In genomic region chr21:28826569-28826968, GRCh38 we compare ENCODE assay signal across 23 cellular contexts.
DNase-seq lines count a peak whose midpoint lies in the region; ATAC-seq and TF ChIP-seq lines count a peak whose summit lies in the region.
"Had no signal": no experiment of that assay in that cellular context is flagged by ENCODE, and none has a peak within 500 bp of the region (broad histone marks: within the 10 kb centered on the region; RNA-seq: fewer than 3 reads in every experiment).

No MANE protein-coding gene starts in this region.

- TF ChIP-seq EP300 in esophagus muscularis mucosa (IDR thresholded peaks at IDR 0.05): no peak

- H3K9me3 ChIP-seq in cardiac muscle cell (ENCODE audit: low read depth): no peaks in the 10 kb centered on the region
- no peaks in the 10 kb centered on the region for H3K9me3 ChIP-seq in esophagus muscularis mucosa
- H3K9me3 ChIP-seq in hepatocyte (ENCODE audit: low read depth): no peaks in the 10 kb centered on the region
- H3K9me3 ChIP-seq in smooth muscle cell (replicated peaks; ENCODE audit: low read depth): no peaks in the 10 kb centered on the region
- H3K9me3 ChIP-seq: A549 had no signal

- H3K4me3 ChIP-seq in cardiac muscle cell (no peak overlapping the region), esophagus muscularis mucosa (no peak overlapping the region), hepatocyte (no peak overlapping the region), smooth muscle cell (no peak overlapping the region)
- H3K4me3 ChIP-seq: A549, GM12878 had no signal

- H3K4me2 ChIP-seq in hepatocyte (peak overlapping the region; percentile 4), smooth muscle cell (peak overlapping the region; percentile 69)
- H3K4me2 ChIP-seq: A549 had no signal

- peaks cover 25% of the 10 kb centered on the region for H3F3A ChIP-seq in smooth muscle cell (ENCODE audit: low read depth)

- H3K27ac ChIP-seq in cardiac muscle cell (peak overlapping the region; percentile 65), esophagus muscularis mucosa (replicated peaks in 1 of 4) (peak overlapping the region; percentile 77 to 85 (median 82)), hepatocyte (peak overlapping the region; percentile 69), smooth muscle cell (ENCODE audit: low read depth) (peak overlapping the region; percentile 90)
- H3K27ac ChIP-seq: 22Rv1, A549, C4-2B had no signal

- no peaks in the 10 kb centered on the region for H3K27me3 ChIP-seq in cardiac muscle cell
- no peaks in the 10 kb centered on the region for H3K27me3 ChIP-seq in esophagus muscularis mucosa
- no peaks in the 10 kb centered on the region for H3K27me3 ChIP-seq in hepatocyte
- no peaks in the 10 kb centered on the region for H3K27me3 ChIP-seq in smooth muscle cell (ENCODE audit: low read depth)

- TF ChIP-seq POLR2A in esophagus muscularis mucosa (IDR thresholded peaks at IDR 0.05; ENCODE audit: low read depth): no peak

- intact Hi-C loops in left cardiac atrium (cut with DNase I) (no loop called here), esophagus muscularis mucosa (cut with DNase I) (no loop called here)

- ATAC-seq in left cardiac atrium (no peak), HG03342 (IDR thresholded peaks at IDR 0.05; ENCODE audit: unreplicated experiment) (no peak), HG03280 (IDR thresholded peaks at IDR 0.05; ENCODE audit: unreplicated experiment) (no peak)
- ATAC-seq: A549, GM12878, HCT116, HepG2 had no signal

- H3K9me2 ChIP-seq in hepatocyte (replicated peaks; ENCODE audit: insufficient read depth): no peaks in the 10 kb centered on the region

- H2AFZ ChIP-seq in hepatocyte: no peak overlapping the region
- H2AFZ ChIP-seq in smooth muscle cell (ENCODE audit: low read depth): no peak overlapping the region

- 77% methylated on average over 6 of the region's 6 CpGs for WGBS in esophagus muscularis mucosa
- 43% methylated on average over 6 of the region's 6 CpGs for WGBS in hepatocyte (ENCODE audit: low lambda C conversion rate, missing lambda C conversion rate)
- 23% methylated on average over 6 of the region's 6 CpGs for WGBS in smooth muscle cell (ENCODE audit: low lambda C conversion rate)

- H4K20me1 ChIP-seq in hepatocyte (ENCODE audit: insufficient read depth, poor library complexity, severe bottlenecking) (no peaks in the 10 kb centered on the region), smooth muscle cell (ENCODE audit: low read depth) (no peaks in the 10 kb centered on the region)

- H3K4me1 ChIP-seq in cardiac muscle cell (ENCODE audit: low read depth): peaks cover 28% of the 10 kb centered on the region
- H3K4me1 ChIP-seq in esophagus muscularis mucosa: peaks cover 27 to 69% (median 63%) of the 10 kb centered on the region in 4 donors
- peaks cover 74% of the 10 kb centered on the region for H3K4me1 ChIP-seq in hepatocyte (ENCODE audit: insufficient read depth)
- peaks cover 25% of the 10 kb centered on the region for H3K4me1 ChIP-seq in smooth muscle cell (ENCODE audit: low read depth)
- H3K4me1 ChIP-seq: A549 had no signal

- peak overlapping the region; percentile 37 for H3K9ac ChIP-seq in smooth muscle cell (ENCODE audit: low read depth)

- no peak for DNase-seq in cardiac muscle cell (ENCODE audit: low read depth in 1 of 2, low spot score in 1 of 2)
- DNase-seq in left cardiac atrium: no peak
- DNase-seq in esophagus muscularis mucosa (ENCODE audit: extremely low spot score): no peak
- DNase-seq in hepatocyte (ENCODE audit: low spot score): no peak
- DNase-seq in smooth muscle cell (lab: John Stamatoyannopoulos, UW; ENCODE audit: unreplicated experiment): no peak
- no peak for DNase-seq in putamen (ENCODE audit: low spot score)
- DNase-seq: AML-193; CD4-positive, alpha-beta memory T cell; DMS 273 treated with DMSO at 0.1 percent for 48 hours; DMS53; DND-41; EL; GOT3; H7; HFFc6 had no signal

- TF ChIP-seq CTCF in cardiac muscle cell (IDR thresholded peaks at IDR 0.05; ENCODE audit: low read depth, low read length): no peak
- TF ChIP-seq CTCF in esophagus muscularis mucosa (IDR thresholded peaks at IDR 0.05): no peak
- TF ChIP-seq CTCF in hepatocyte (IDR thresholded peaks at IDR 0.05; ENCODE audit: poor library complexity): no peak
- no peak for TF ChIP-seq CTCF in smooth muscle cell (IDR thresholded peaks at IDR 0.05; ENCODE audit: borderline replicate concordance, insufficient read depth, poor library complexity, severe bottlenecking)

- H3K36me3 ChIP-seq in cardiac muscle cell: no peaks in the 10 kb centered on the region
- no peaks in the 10 kb centered on the region for H3K36me3 ChIP-seq in esophagus muscularis mucosa
- no peaks in the 10 kb centered on the region for H3K36me3 ChIP-seq in hepatocyte (replicated peaks; ENCODE audit: insufficient read depth, low read depth)
- no peaks in the 10 kb centered on the region for H3K36me3 ChIP-seq in smooth muscle cell (ENCODE audit: low read depth)

- H3K79me2 ChIP-seq in hepatocyte (no peaks in the 10 kb centered on the region), smooth muscle cell (ENCODE audit: low read depth) (no peaks in the 10 kb centered on the region)
